ENCODE assay signal across 1 cellular context in genomic region chr15:64841258-64842098, GRCh38.
TF ChIP-seq lines count a peak whose summit lies in the region.

A gene with protein sequence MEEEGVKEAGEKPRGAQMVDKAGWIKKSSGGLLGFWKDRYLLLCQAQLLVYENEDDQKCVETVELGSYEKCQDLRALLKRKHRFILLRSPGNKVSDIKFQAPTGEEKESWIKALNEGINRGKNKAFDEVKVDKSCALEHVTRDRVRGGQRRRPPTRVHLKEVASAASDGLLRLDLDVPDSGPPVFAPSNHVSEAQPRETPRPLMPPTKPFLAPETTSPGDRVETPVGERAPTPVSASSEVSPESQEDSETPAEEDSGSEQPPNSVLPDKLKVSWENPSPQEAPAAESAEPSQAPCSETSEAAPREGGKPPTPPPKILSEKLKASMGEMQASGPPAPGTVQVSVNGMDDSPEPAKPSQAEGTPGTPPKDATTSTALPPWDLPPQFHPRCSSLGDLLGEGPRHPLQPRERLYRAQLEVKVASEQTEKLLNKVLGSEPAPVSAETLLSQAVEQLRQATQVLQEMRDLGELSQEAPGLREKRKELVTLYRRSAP (plus strand): TSS chr15:64841915. CDS start chr15:64842017, 102 bp downstream.

TF ChIP-seq in WTC11, 78 proteins besides CTCF, POLR2A, EP300 and RAD21 (continued from another document):
- TF ChIP-seq, protein P1, sequence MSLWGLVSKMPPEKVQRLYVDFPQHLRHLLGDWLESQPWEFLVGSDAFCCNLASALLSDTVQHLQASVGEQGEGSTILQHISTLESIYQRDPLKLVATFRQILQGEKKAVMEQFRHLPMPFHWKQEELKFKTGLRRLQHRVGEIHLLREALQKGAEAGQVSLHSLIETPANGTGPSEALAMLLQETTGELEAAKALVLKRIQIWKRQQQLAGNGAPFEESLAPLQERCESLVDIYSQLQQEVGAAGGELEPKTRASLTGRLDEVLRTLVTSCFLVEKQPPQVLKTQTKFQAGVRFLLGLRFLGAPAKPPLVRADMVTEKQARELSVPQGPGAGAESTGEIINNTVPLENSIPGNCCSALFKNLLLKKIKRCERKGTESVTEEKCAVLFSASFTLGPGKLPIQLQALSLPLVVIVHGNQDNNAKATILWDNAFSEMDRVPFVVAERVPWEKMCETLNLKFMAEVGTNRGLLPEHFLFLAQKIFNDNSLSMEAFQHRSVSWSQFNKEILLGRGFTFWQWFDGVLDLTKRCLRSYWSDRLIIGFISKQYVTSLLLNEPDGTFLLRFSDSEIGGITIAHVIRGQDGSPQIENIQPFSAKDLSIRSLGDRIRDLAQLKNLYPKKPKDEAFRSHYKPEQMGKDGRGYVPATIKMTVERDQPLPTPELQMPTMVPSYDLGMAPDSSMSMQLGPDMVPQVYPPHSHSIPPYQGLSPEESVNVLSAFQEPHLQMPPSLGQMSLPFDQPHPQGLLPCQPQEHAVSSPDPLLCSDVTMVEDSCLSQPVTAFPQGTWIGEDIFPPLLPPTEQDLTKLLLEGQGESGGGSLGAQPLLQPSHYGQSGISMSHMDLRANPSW (CRISPR knock-in tag; conservative IDR thresholded peaks at IDR 0.05; ENCODE audit: low read depth) = no peak
- TF ChIP-seq NR1H2 (CRISPR knock-in tag; IDR thresholded peaks at IDR 0.05) (no peak), KAT7 (CRISPR knock-in tag; IDR thresholded peaks at IDR 0.05; ENCODE audit: borderline replicate concordance) (0 out of 2 replicates have a peak, but pooled peaks have one; percentile 17), ARID4B (CRISPR knock-in tag; IDR thresholded peaks at IDR 0.05; ENCODE audit: borderline replicate concordance) (peak; percentile 22; the same call in 1 of the 2 replicates), HMGXB4 (CRISPR knock-in tag; IDR thresholded peaks at IDR 0.05) (peak; percentile 55; the same call in 1 of the 2 replicates), TP53 (CRISPR knock-in tag; IDR thresholded peaks at IDR 0.05) (peak; percentile 29; the same call in 1 of the 2 replicates), PRRX2 (CRISPR knock-in tag; IDR thresholded peaks at IDR 0.05) (0 out of 2 replicates have a peak, but pooled peaks have one; percentile 0), FOXP1 (CRISPR knock-in tag; IDR thresholded peaks at IDR 0.05; ENCODE audit: borderline replicate concordance) (no peak; the same call in 1 of the 2 replicates), SP1 (CRISPR knock-in tag; conservative IDR thresholded peaks at IDR 0.05) (peak; percentile 83), JUN (CRISPR knock-in tag; IDR thresholded peaks at IDR 0.05) (no peak), ETV6 (CRISPR knock-in tag; IDR thresholded peaks at IDR 0.05) (peak; percentile 52; the same call in 1 of the 2 replicates), CREM (CRISPR knock-in tag; IDR thresholded peaks at IDR 0.05) (0 out of 2 replicates have a peak, but pooled peaks have one; percentile 32), ZBTB21 (CRISPR knock-in tag; IDR thresholded peaks at IDR 0.05; ENCODE audit: borderline replicate concordance) (0 out of 2 replicates have a peak, but pooled peaks have one; percentile 73), ZNF138 (CRISPR knock-in tag; conservative IDR thresholded peaks at IDR 0.05) (peak; percentile 76; the same call in 1 of the 2 replicates), ZNF232 (CRISPR knock-in tag; IDR thresholded peaks at IDR 0.05) (peak; percentile 42), FOXJ3 (CRISPR knock-in tag; IDR thresholded peaks at IDR 0.05; ENCODE audit: borderline replicate concordance) (no peak), E2F1 (CRISPR knock-in tag; IDR thresholded peaks at IDR 0.05) (peak; percentile 44; the same call in 1 of the 2 replicates), FOXK1 (CRISPR knock-in tag; IDR thresholded peaks at IDR 0.05) (peak; percentile 22; the same call in 1 of the 2 replicates), GTF2I (CRISPR knock-in tag; conservative IDR thresholded peaks at IDR 0.05) (no peak), NR3C1 (CRISPR knock-in tag; conservative IDR thresholded peaks at IDR 0.05; ENCODE audit: low read depth) (0 out of 2 replicates have a peak, but pooled peaks have one; percentile 67), ZNF416 (CRISPR knock-in tag; IDR thresholded peaks at IDR 0.05) (peak; percentile 7; the same call in 1 of the 2 replicates), E2F4 (CRISPR knock-in tag; IDR thresholded peaks at IDR 0.05; ENCODE audit: borderline replicate concordance, low read depth) (no peak), IRF2 (CRISPR knock-in tag; IDR thresholded peaks at IDR 0.05; ENCODE audit: borderline replicate concordance, low read depth) (no peak), ATF3 (CRISPR knock-in tag; conservative IDR thresholded peaks at IDR 0.05) (no peak), RORB (CRISPR knock-in tag; IDR thresholded peaks at IDR 0.05) (no peak), HMGA2 (CRISPR knock-in tag; IDR thresholded peaks at IDR 0.05) (no peak), ESRRA (CRISPR knock-in tag; IDR thresholded peaks at IDR 0.05; ENCODE audit: borderline replicate concordance) (no peak), ZNF425 (CRISPR knock-in tag; conservative IDR thresholded peaks at IDR 0.05) (no peak), TEAD1 (CRISPR knock-in tag; IDR thresholded peaks at IDR 0.05) (peak; percentile 31), AFF4 (CRISPR knock-in tag; IDR thresholded peaks at IDR 0.05; ENCODE audit: borderline replicate concordance) (peak; percentile 74; the same call in 1 of the 2 replicates), CREB1 (CRISPR knock-in tag; IDR thresholded peaks at IDR 0.05) (no peak)
